Comparison of ENCODE assay signal across 9 cellular contexts in the genomic region with DNA sequence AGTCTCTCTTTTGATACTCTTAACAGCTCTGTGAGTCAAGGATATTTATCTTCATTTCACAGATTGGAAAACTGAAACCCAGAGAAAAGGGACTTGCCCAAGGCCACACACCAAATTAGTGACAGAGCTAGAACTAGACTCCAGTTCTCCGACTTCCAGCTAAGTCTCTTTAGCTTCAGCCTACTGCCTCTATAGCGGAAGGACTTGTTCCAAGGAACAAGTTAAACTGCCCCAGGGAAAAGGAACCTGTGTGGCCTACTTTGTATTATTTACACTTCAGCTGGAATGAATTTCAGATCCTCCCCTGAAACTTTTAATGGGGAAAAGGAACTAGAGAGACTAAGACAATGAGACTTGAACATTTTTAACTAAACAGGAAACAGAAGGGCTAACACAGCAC. TPM values are rescaled to one million over a fixed set of nuclear protein-coding genes. Genes with fewer than 3 reads are reported as not detected.
DNase-seq lines count a peak whose midpoint lies in the region; ATAC-seq lines count a peak whose summit lies in the region.
"Had no signal": no experiment of that assay in that cellular context is flagged by ENCODE, and none has a peak within 500 bp of the region (broad histone marks: within the 10 kb centered on the region; RNA-seq: fewer than 3 reads in every experiment).

No MANE protein-coding gene starts in this region.

- peaks cover 6% of the 10 kb centered on the region for H3K36me3 Mint-ChIP-seq in activated CD4-positive, alpha-beta T cell treated with anti-CD3 and anti-CD28 coated beads, Interleukin-2, amount 10 ng/mL, durations not matched to agents 7 days and 5 days (ENCODE audit: low read depth)
- H3K36me3 Mint-ChIP-seq in activated CD8-positive, alpha-beta T cell treated with anti-CD3 and anti-CD28 coated beads, Interleukin-2, amount 10 ng/mL, durations not matched to agents 7 days and 5 days (ENCODE audit: low read depth) = peaks cover 23% of the 10 kb centered on the region
- H3K36me3 Mint-ChIP-seq in immature natural killer cell = no peaks in the 10 kb centered on the region

- H3K27ac Mint-ChIP-seq in activated CD4-positive, alpha-beta T cell treated with anti-CD3 and anti-CD28 coated beads, Interleukin-2, amount 10 ng/mL, durations not matched to agents 7 days and 5 days = peak overlapping the region; percentile 96
- H3K27ac Mint-ChIP-seq in activated CD8-positive, alpha-beta T cell treated with anti-CD3 and anti-CD28 coated beads, Interleukin-2, amount 10 ng/mL, durations not matched to agents 7 days and 5 days = peak overlapping the region; percentile 94
- peak overlapping the region; percentile 95 to 100 (median 98) for H3K27ac Mint-ChIP-seq in immature natural killer cell
- H3K27ac Mint-ChIP-seq in stimulated activated naive CD8-positive, alpha-beta T cell treated with anti-CD3 and anti-CD28 coated beads, Interleukin-15, amount 100 ng/mL, for 72 hours = peak overlapping the region in 1 of 2 donors; percentile 98

- H3K9me3 Mint-ChIP-seq in activated CD4-positive, alpha-beta T cell treated with anti-CD3 and anti-CD28 coated beads, Interleukin-2, amount 10 ng/mL, durations not matched to agents 7 days and 5 days = no peaks in the 10 kb centered on the region
- no peaks in the 10 kb centered on the region for H3K9me3 Mint-ChIP-seq in activated CD8-positive, alpha-beta T cell treated with anti-CD3 and anti-CD28 coated beads, Interleukin-2, amount 10 ng/mL, durations not matched to agents 7 days and 5 days (ENCODE audit: insufficient read depth)
- H3K9me3 Mint-ChIP-seq in immature natural killer cell = no peaks in the 10 kb centered on the region
- no peaks in the 10 kb centered on the region for H3K9me3 Mint-ChIP-seq in stimulated activated naive CD8-positive, alpha-beta T cell treated with anti-CD3 and anti-CD28 coated beads, Interleukin-15, amount 100 ng/mL, for 72 hours

- no peak for DNase-seq in activated CD4-positive, alpha-beta T cell treated with anti-CD3 and anti-CD28 coated beads, Interleukin-2, amount 10 ng/mL, durations not matched to agents 7 days and 5 days
- DNase-seq in activated CD4-positive, alpha-beta T cell treated with anti-CD3 and anti-CD28 coated beads for 4 hours = no peak
- DNase-seq in activated CD8-positive, alpha-beta T cell treated with anti-CD3 and anti-CD28 coated beads, Interleukin-2, amount 10 ng/mL, durations not matched to agents 7 days and 5 days = no peak
- DNase-seq in immature natural killer cell (no peak), DMS 273 (lab: John Stamatoyannopoulos, UW; ENCODE audit: unreplicated experiment) (no peak)
- no peak for DNase-seq in stimulated activated naive CD8-positive, alpha-beta T cell treated with anti-CD3 and anti-CD28 coated beads, Interleukin-15, amount 100 ng/mL, for 72 hours

- CTCF ChIA-PET in activated CD4-positive, alpha-beta T cell treated with anti-CD3 and anti-CD28 coated beads, Interleukin-2, amount 10 ng/mL, durations not matched to agents 7 days and 5 days (lab: Charles Lee) = interaction anchor here (0.7 to 2.1 kb wide), 7 partner anchors 9 to 56 kb away, joined by 3 to 11 read pairs (median 4); a partner anchor contains a TSS
- CTCF ChIA-PET in activated CD8-positive, alpha-beta T cell treated with anti-CD3 and anti-CD28 coated beads, Interleukin-2, amount 10 ng/mL, durations not matched to agents 7 days and 5 days (lab: Charles Lee) = interaction anchor here (0.7 to 2.5 kb wide), 9 partner anchors 9 to 349 kb away, joined by 3 to 30 read pairs (median 4); a partner anchor contains a TSS

- peaks cover 49% of the 10 kb centered on the region for H3K4me1 Mint-ChIP-seq in activated CD4-positive, alpha-beta T cell treated with anti-CD3 and anti-CD28 coated beads, Interleukin-2, amount 10 ng/mL, durations not matched to agents 7 days and 5 days
- H3K4me1 Mint-ChIP-seq in activated CD8-positive, alpha-beta T cell treated with anti-CD3 and anti-CD28 coated beads, Interleukin-2, amount 10 ng/mL, durations not matched to agents 7 days and 5 days (ENCODE audit: low read depth) = peaks cover 46% of the 10 kb centered on the region
- H3K4me1 Mint-ChIP-seq in immature natural killer cell = peaks cover 35% of the 10 kb centered on the region in 2 donors
- peaks cover 59% of the 10 kb centered on the region for H3K4me1 Mint-ChIP-seq in stimulated activated naive CD8-positive, alpha-beta T cell treated with anti-CD3 and anti-CD28 coated beads, Interleukin-15, amount 100 ng/mL, for 72 hours

- peak overlapping the region; percentile 90 for H3K4me3 Mint-ChIP-seq in activated CD4-positive, alpha-beta T cell treated with anti-CD3 and anti-CD28 coated beads, Interleukin-2, amount 10 ng/mL, durations not matched to agents 7 days and 5 days
- peak overlapping the region; percentile 97 for H3K4me3 Mint-ChIP-seq in activated CD8-positive, alpha-beta T cell treated with anti-CD3 and anti-CD28 coated beads, Interleukin-2, amount 10 ng/mL, durations not matched to agents 7 days and 5 days
- H3K4me3 Mint-ChIP-seq in immature natural killer cell = peak overlapping the region; percentile 87 to 95 (median 92)
- H3K4me3 Mint-ChIP-seq in stimulated activated naive CD8-positive, alpha-beta T cell treated with anti-CD3 and anti-CD28 coated beads, Interleukin-15, amount 100 ng/mL, for 72 hours = peak overlapping the region; percentile 96 to 100

- H3K27me3 Mint-ChIP-seq in activated CD4-positive, alpha-beta T cell treated with anti-CD3 and anti-CD28 coated beads, Interleukin-2, amount 10 ng/mL, durations not matched to agents 7 days and 5 days = no peaks in the 10 kb centered on the region
- no peaks in the 10 kb centered on the region for H3K27me3 Mint-ChIP-seq in activated CD8-positive, alpha-beta T cell treated with anti-CD3 and anti-CD28 coated beads, Interleukin-2, amount 10 ng/mL, durations not matched to agents 7 days and 5 days (ENCODE audit: low read depth)
- peaks cover 0 to 14% (median 3%) of the 10 kb centered on the region in 3 donors for H3K27me3 Mint-ChIP-seq in immature natural killer cell (ENCODE audit: low read depth in 3 of 3)
- H3K27me3 Mint-ChIP-seq in stimulated activated naive CD8-positive, alpha-beta T cell treated with anti-CD3 and anti-CD28 coated beads, Interleukin-15, amount 100 ng/mL, for 72 hours = no peaks in the 10 kb centered on the region

- ATAC-seq in activated CD8-positive, alpha-beta T cell treated with anti-CD3 and anti-CD28 coated beads, Interleukin-2, amount 10 ng/mL, durations not matched to agents 7 days and 5 days = no peak
- ATAC-seq in stimulated activated naive CD8-positive, alpha-beta T cell treated with anti-CD3 and anti-CD28 coated beads, Interleukin-15, amount 100 ng/mL, for 72 hours = no peak
- ATAC-seq in HG03439 (IDR thresholded peaks at IDR 0.05; ENCODE audit: unreplicated experiment) = no peak
- ATAC-seq in GM21515 (IDR thresholded peaks at IDR 0.05; ENCODE audit: unreplicated experiment) = no peak
- ATAC-seq: mucosa of descending colon had no signal

- POLR2A ChIA-PET in activated CD4-positive, alpha-beta T cell treated with anti-CD3 and anti-CD28 coated beads, Interleukin-2, amount 10 ng/mL, durations not matched to agents 7 days and 5 days (lab: Charles Lee) = interaction anchor here (0.6 kb wide), 1 partner anchor 119 kb away, joined by 5 read pairs; no protein-coding TSS in a partner anchor
- POLR2A ChIA-PET in activated CD8-positive, alpha-beta T cell treated with anti-CD3 and anti-CD28 coated beads, Interleukin-2, amount 10 ng/mL, durations not matched to agents 7 days and 5 days (lab: Charles Lee) = interaction anchor here (0.9 to 2.2 kb wide), 7 partner anchors 8 to 732 kb away, joined by 3 to 10 read pairs (median 4); a partner anchor contains a TSS

RNA-seq across cellular contexts. Expression of a gene that starts 1.2 kb away (rescaled TPM):
- total RNA-seq in activated CD4-positive, alpha-beta T cell treated with anti-CD3 and anti-CD28 coated beads, Interleukin-2, amount 10 ng/mL, durations not matched to agents 7 days and 5 days = 1 to 10 TPM; 9.3 to 9.5 TPM
- total RNA-seq in activated CD8-positive, alpha-beta T cell treated with anti-CD3 and anti-CD28 coated beads, Interleukin-2, amount 10 ng/mL, durations not matched to agents 7 days and 5 days = 1 to 10 TPM; 6.9 to 7.0 TPM
- polyA plus RNA-seq in immature natural killer cell = 1 to 10 TPM in 2 of 3 donors, not detected in 1; 3.4 to 4.7 TPM

RNA-seq across cellular contexts. Expression of a gene that starts 1.5 kb away (rescaled TPM):
- total RNA-seq in activated CD4-positive, alpha-beta T cell treated with anti-CD3 and anti-CD28 coated beads, Interleukin-2, amount 10 ng/mL, durations not matched to agents 7 days and 5 days = 100 to 1,000 TPM; 217 to 227 TPM
- total RNA-seq in activated CD8-positive, alpha-beta T cell treated with anti-CD3 and anti-CD28 coated beads, Interleukin-2, amount 10 ng/mL, durations not matched to agents 7 days and 5 days = 100 to 1,000 TPM; 198 to 199 TPM
- polyA plus RNA-seq in immature natural killer cell = 10 to 100 TPM in 2 of 3 donors, 1 to 10 TPM in 1; 2.7 to 92.5 (median 10.5) TPM

RNA-seq across cellular contexts. Expression of a gene that starts 21.2 kb away (rescaled TPM):
- 10 to 100 TPM; 68.1 to 70.4 TPM for total RNA-seq in activated CD4-positive, alpha-beta T cell treated with anti-CD3 and anti-CD28 coated beads, Interleukin-2, amount 10 ng/mL, durations not matched to agents 7 days and 5 days
- total RNA-seq in activated CD8-positive, alpha-beta T cell treated with anti-CD3 and anti-CD28 coated beads, Interleukin-2, amount 10 ng/mL, durations not matched to agents 7 days and 5 days = 10 to 100 TPM; 72.7 to 77.0 TPM
- 100 to 1,000 TPM; 110 to 181 (median 138) TPM for polyA plus RNA-seq in immature natural killer cell

RNA-seq across cellular contexts. Expression of a gene that starts 23.9 kb away (rescaled TPM):
- not detected for total RNA-seq in activated CD4-positive, alpha-beta T cell treated with anti-CD3 and anti-CD28 coated beads, Interleukin-2, amount 10 ng/mL, durations not matched to agents 7 days and 5 days
- not detected for total RNA-seq in activated CD8-positive, alpha-beta T cell treated with anti-CD3 and anti-CD28 coated beads, Interleukin-2, amount 10 ng/mL, durations not matched to agents 7 days and 5 days
- polyA plus RNA-seq in immature natural killer cell = not detected

RNA-seq across cellular contexts. Expression of a gene that starts 30.6 kb away (rescaled TPM):
- total RNA-seq in activated CD4-positive, alpha-beta T cell treated with anti-CD3 and anti-CD28 coated beads, Interleukin-2, amount 10 ng/mL, durations not matched to agents 7 days and 5 days = 10 to 100 TPM; 74.5 to 79.6 TPM
- total RNA-seq in activated CD8-positive, alpha-beta T cell treated with anti-CD3 and anti-CD28 coated beads, Interleukin-2, amount 10 ng/mL, durations not matched to agents 7 days and 5 days = 10 to 100 TPM; 62.9 to 69.5 TPM
- 10 to 100 TPM; 70.9 to 76.7 (median 75.2) TPM for polyA plus RNA-seq in immature natural killer cell
